In the genomic region with DNA sequence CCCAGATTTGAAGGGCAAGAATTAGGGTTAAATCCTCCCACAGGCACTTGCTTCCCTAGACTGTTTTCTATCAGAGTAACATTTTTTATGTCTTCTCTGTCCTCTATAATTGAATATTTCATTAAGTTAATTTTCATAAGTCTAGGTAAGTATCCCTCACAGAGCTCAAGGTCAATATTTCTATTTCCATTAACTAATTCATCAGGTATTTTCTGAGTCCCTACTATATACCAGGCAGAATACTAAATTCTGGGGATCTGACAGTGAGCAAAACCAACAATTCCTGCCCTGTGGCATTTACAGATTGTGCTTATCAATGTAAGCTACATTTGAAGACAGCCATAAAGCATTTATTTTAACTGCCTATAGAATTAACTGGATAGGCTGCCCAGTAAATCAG, we compare ENCODE assay signal across 2 cellular contexts.
TF ChIP-seq lines count a peak whose summit lies in the region.

No MANE protein-coding gene starts in this region.

TF ChIP-seq in SK-N-SH, 30 proteins besides CTCF, POLR2A, EP300 and RAD21 (continued from another document):
- TF ChIP-seq, protein P1, sequence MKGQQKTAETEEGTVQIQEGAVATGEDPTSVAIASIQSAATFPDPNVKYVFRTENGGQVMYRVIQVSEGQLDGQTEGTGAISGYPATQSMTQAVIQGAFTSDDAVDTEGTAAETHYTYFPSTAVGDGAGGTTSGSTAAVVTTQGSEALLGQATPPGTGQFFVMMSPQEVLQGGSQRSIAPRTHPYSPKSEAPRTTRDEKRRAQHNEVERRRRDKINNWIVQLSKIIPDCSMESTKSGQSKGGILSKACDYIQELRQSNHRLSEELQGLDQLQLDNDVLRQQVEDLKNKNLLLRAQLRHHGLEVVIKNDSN (IDR thresholded peaks at IDR 0.05; ENCODE audit: borderline replicate concordance, low read depth): no peak
- TF ChIP-seq, protein P2, sequence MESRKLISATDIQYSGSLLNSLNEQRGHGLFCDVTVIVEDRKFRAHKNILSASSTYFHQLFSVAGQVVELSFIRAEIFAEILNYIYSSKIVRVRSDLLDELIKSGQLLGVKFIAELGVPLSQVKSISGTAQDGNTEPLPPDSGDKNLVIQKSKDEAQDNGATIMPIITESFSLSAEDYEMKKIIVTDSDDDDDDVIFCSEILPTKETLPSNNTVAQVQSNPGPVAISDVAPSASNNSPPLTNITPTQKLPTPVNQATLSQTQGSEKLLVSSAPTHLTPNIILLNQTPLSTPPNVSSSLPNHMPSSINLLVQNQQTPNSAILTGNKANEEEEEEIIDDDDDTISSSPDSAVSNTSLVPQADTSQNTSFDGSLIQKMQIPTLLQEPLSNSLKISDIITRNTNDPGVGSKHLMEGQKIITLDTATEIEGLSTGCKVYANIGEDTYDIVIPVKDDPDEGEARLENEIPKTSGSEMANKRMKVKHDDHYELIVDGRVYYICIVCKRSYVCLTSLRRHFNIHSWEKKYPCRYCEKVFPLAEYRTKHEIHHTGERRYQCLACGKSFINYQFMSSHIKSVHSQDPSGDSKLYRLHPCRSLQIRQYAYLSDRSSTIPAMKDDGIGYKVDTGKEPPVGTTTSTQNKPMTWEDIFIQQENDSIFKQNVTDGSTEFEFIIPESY (IDR thresholded peaks at IDR 0.05; ENCODE audit: borderline replicate concordance, low read depth): no peak
- no peak for TF ChIP-seq CHD2 (IDR thresholded peaks at IDR 0.05; ENCODE audit: low read length, partially characterized antibody)
- TF ChIP-seq, protein P3, sequence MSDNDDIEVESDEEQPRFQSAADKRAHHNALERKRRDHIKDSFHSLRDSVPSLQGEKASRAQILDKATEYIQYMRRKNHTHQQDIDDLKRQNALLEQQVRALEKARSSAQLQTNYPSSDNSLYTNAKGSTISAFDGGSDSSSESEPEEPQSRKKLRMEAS (IDR thresholded peaks at IDR 0.05; ENCODE audit: low read depth): no peak

TF ChIP-seq in SK-N-SH treated with all-trans-retinoic acid at 6 μM for 48 hours, 23 proteins besides CTCF, POLR2A, EP300 and RAD21 (continued from another document):
- TF ChIP-seq, protein P4, sequence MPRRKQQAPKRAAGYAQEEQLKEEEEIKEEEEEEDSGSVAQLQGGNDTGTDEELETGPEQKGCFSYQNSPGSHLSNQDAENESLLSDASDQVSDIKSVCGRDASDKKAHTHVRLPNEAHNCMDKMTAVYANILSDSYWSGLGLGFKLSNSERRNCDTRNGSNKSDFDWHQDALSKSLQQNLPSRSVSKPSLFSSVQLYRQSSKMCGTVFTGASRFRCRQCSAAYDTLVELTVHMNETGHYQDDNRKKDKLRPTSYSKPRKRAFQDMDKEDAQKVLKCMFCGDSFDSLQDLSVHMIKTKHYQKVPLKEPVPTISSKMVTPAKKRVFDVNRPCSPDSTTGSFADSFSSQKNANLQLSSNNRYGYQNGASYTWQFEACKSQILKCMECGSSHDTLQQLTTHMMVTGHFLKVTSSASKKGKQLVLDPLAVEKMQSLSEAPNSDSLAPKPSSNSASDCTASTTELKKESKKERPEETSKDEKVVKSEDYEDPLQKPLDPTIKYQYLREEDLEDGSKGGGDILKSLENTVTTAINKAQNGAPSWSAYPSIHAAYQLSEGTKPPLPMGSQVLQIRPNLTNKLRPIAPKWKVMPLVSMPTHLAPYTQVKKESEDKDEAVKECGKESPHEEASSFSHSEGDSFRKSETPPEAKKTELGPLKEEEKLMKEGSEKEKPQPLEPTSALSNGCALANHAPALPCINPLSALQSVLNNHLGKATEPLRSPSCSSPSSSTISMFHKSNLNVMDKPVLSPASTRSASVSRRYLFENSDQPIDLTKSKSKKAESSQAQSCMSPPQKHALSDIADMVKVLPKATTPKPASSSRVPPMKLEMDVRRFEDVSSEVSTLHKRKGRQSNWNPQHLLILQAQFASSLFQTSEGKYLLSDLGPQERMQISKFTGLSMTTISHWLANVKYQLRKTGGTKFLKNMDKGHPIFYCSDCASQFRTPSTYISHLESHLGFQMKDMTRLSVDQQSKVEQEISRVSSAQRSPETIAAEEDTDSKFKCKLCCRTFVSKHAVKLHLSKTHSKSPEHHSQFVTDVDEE (CRISPR knock-in tag; IDR thresholded peaks at IDR 0.05): no peak
- TF ChIP-seq ZNF8 (CRISPR knock-in tag; IDR thresholded peaks at IDR 0.05): no peak
- no peak for TF ChIP-seq RARB (CRISPR knock-in tag; IDR thresholded peaks at IDR 0.05)
- no peak for TF ChIP-seq ARNTL (CRISPR knock-in tag; IDR thresholded peaks at IDR 0.05; ENCODE audit: borderline replicate concordance, low read depth)
- TF ChIP-seq, protein P5, sequence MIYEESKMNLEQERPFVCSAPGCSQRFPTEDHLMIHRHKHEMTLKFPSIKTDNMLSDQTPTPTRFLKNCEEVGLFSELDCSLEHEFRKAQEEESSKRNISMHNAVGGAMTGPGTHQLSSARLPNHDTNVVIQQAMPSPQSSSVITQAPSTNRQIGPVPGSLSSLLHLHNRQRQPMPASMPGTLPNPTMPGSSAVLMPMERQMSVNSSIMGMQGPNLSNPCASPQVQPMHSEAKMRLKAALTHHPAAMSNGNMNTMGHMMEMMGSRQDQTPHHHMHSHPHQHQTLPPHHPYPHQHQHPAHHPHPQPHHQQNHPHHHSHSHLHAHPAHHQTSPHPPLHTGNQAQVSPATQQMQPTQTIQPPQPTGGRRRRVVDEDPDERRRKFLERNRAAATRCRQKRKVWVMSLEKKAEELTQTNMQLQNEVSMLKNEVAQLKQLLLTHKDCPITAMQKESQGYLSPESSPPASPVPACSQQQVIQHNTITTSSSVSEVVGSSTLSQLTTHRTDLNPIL (CRISPR knock-in tag; IDR thresholded peaks at IDR 0.05; ENCODE audit: low read depth): no peak
- TF ChIP-seq ESRRG (CRISPR knock-in tag; IDR thresholded peaks at IDR 0.05): no peak
- TF ChIP-seq, protein P6, sequence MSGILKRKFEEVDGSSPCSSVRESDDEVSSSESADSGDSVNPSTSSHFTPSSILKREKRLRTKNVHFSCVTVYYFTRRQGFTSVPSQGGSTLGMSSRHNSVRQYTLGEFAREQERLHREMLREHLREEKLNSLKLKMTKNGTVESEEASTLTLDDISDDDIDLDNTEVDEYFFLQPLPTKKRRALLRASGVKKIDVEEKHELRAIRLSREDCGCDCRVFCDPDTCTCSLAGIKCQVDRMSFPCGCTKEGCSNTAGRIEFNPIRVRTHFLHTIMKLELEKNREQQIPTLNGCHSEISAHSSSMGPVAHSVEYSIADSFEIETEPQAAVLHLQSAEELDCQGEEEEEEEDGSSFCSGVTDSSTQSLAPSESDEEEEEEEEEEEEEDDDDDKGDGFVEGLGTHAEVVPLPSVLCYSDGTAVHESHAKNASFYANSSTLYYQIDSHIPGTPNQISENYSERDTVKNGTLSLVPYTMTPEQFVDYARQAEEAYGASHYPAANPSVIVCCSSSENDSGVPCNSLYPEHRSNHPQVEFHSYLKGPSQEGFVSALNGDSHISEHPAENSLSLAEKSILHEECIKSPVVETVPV (CRISPR knock-in tag; IDR thresholded peaks at IDR 0.05): no peak
- TF ChIP-seq ZNF565 (CRISPR knock-in tag; conservative IDR thresholded peaks at IDR 0.05; ENCODE audit: low read depth): no peak
